8 cellular contexts compared by ENCODE assay signal in the genomic region with DNA sequence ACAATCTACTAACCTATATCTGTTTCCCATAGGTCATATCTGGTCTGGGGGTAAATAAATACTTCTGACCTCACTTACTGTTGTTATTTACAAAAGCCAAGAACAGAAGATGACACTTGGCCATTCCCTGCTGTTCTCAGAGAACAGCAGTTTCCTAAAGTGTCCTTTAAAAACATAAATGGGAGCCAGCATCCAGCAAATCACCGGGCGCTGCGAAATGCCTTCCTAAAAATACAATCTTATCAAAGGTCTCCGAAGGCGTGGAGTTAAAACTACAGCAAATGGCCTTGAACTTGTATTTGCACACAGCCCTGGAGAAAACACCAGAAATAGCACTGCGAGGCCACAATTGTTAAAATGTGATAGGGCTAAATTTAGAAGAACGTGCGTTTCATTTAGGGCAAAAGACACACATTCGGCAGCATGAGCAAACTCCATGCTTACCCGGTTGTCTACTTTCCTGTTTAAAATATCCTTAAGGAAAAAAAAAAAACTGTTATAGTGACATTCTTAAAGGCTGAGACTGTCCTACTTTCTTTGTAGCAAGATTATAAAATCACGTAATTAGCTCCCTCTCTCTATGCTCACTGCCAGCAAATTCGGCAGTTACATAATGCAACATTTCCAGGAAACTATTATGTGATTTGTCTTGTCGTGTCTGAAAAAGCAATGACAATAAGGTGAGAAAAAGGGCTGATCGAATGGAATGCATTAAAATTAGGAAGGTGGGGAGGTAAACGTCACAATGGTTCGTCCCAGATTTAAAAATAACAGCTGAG. TPM values are rescaled to one million over a fixed set of nuclear protein-coding genes. Genes with fewer than 3 reads are reported as not detected.
A peak's percentile ranks its signal among the peaks of the same experiment; 100 is the strongest.
DNase-seq lines count a peak whose midpoint lies in the region; ATAC-seq and TF ChIP-seq lines count a peak whose summit lies in the region.

No MANE protein-coding gene starts in this region.

- no peak for ATAC-seq in HG03280 (IDR thresholded peaks at IDR 0.05; ENCODE audit: unreplicated experiment)

- no peak for TF ChIP-seq CTCF in BE2C (IDR thresholded peaks at IDR 0.05; ENCODE audit: low read depth, low read length)

- H3K4me1 ChIP-seq in BE2C (no peaks in the 10 kb centered on the region), skeletal muscle tissue (ENCODE audit: control insufficient read depth in 3 of 3, insufficient read depth in 3 of 3, low read length in 3 of 3) (peaks cover 22 to 27% (median 23%) of the 10 kb centered on the region in 3 donors)

- H3K4me3 ChIP-seq in BE2C (ENCODE audit: low read depth, low read length) (peak overlapping the region; percentile 77), iPS-18c (ENCODE audit: insufficient read depth, low read depth, low read length) (peak overlapping the region; percentile 82; the same call in 1 of the 2 replicates), skeletal muscle tissue (ENCODE audit: low read length in 3 of 3) (peak overlapping the region; percentile 81 to 94 (median 88))

- no peaks in the 10 kb centered on the region for H3K9me3 ChIP-seq in BE2C
- H3K9me3 ChIP-seq in iPS-18c (ENCODE audit: control insufficient read depth, insufficient read depth, low read length): peaks cover 2% of the 10 kb centered on the region
- H3K9me3 ChIP-seq in skeletal muscle tissue (ENCODE audit: control insufficient read depth in 3 of 3, low read length in 3 of 3): no peaks in the 10 kb centered on the region

- H3K27ac ChIP-seq in angular gyrus (ENCODE audit: low read depth, low read length) (peak overlapping the region; percentile 92), skeletal muscle tissue (ENCODE audit: low read depth, low read length) (peak overlapping the region; percentile 99)

- H3K27me3 ChIP-seq in BE2C (peaks cover 58% of the 10 kb centered on the region), skeletal muscle tissue (ENCODE audit: control insufficient read depth in 3 of 3, insufficient read depth in 3 of 3, low read length in 3 of 3) (no peaks in the 10 kb centered on the region)

- DNase-seq in BE2C: no peak
- peak; percentile 36 for DNase-seq in HuH-7 (ENCODE audit: low spot score)
- DNase-seq in NCI-H128 (lab: John Stamatoyannopoulos, UW; ENCODE audit: unreplicated experiment): no peak
- DNase-seq in NCI-H146 treated with DMSO at 0.1 percent for 48 hours (lab: John Stamatoyannopoulos, UW; ENCODE audit: unreplicated experiment): no peak

- H3K36me3 ChIP-seq in BE2C (no peaks in the 10 kb centered on the region), skeletal muscle tissue (ENCODE audit: control insufficient read depth in 3 of 3, insufficient read depth in 3 of 3, low read length in 3 of 3) (no peaks in the 10 kb centered on the region)

- H3K9ac ChIP-seq in skeletal muscle tissue (ENCODE audit: low read depth in 1 of 3, low read length in 3 of 3): peak overlapping the region; percentile 93 to 98 (median 97)

RNA-seq across cellular contexts. Expression of a gene that starts 1.5 kb away (rescaled TPM):
- polyA plus RNA-seq in BE2C (2012; ENCODE audit: insufficient read depth, insufficient read length, low read depth): 3.8 TPM
- total RNA-seq in skeletal muscle tissue: 15.1 TPM
